ENCODE assay signal across 35 cellular contexts in the genomic region with DNA sequence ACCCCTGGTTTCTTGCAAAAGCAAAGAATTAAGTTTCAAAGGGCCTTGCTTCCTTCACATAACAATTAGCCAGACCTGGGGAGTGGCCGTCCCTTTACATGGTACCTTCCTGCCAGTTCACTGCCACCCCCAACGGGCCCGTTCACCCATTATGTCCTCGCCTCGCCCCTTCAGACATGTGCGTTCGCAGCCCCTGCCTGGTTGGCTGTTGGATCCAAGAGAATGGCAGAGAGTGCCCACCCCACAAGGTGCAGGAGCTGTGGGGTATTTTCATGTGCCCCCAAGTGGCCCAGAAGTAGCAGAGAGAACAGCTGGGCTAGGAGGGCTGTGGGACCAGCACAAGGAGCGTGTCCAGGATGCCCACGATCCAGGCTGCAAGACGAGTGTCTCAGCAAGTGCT.
"Had no signal": no experiment of that assay in that cellular context is flagged by ENCODE, and none has a peak within 500 bp of the region (broad histone marks: within the 10 kb centered on the region; RNA-seq: fewer than 3 reads in every experiment).

No MANE protein-coding gene starts in this region.

- ATAC-seq: activated CD8-positive, alpha-beta T cell treated with anti-CD3 and anti-CD28 coated beads for 36 hours; activated naive CD4-positive, alpha-beta T cell treated with anti-CD3 and anti-CD28 coated beads, Interleukin-2, amount 50 U/mL, for 72 hours; activated T-cell treated with anti-CD3 and anti-CD28 coated beads, Interleukin-2, amount 50 U/mL, for 4 hours; activated T-cell treated with anti-CD3 and anti-CD28 coated beads, Interleukin-2, amount 50 U/mL, for 72 hours; activated T-helper 17 cell treated with anti-CD3 and anti-CD28 coated beads, Interleukin-2, amount 50 U/mL, for 72 hours; body of pancreas had no signal

- H3K36me3 Mint-ChIP-seq: activated CD4-positive, alpha-beta memory T cell treated with anti-CD3 and anti-CD28 coated beads for 36 hours; activated naive CD4-positive, alpha-beta T cell treated with anti-CD3 and anti-CD28 coated beads, Interleukin-2, amount 50 U/mL, for 72 hours; activated naive CD8-positive, alpha-beta T cell treated with anti-CD3 and anti-CD28 coated beads for 36 hours had no signal

- DNase-seq: activated B cell treated with CpG ODN at 0.5 μM for 24 hours; activated CD4-positive, alpha-beta memory T cell treated with anti-CD3 and anti-CD28 coated beads for 36 hours; activated CD4-positive, alpha-beta T cell treated with anti-CD3 and anti-CD28 coated beads for 4 hours; activated CD4-positive, alpha-beta T cell treated with anti-CD3 and anti-CD28 coated beads, Interleukin-2, amount 10 ng/mL, durations not matched to agents 24 days and 14 days; activated CD4-positive, alpha-beta T cell treated with anti-CD3 and anti-CD28 coated beads, Interleukin-2, amount 50 U/mL, for 1 hour; activated CD4-positive, alpha-beta T cell treated with anti-CD3 and anti-CD28 coated beads, Interleukin-2, amount 50 U/mL, for 4 hours; activated CD4-positive, CD25-positive, alpha-beta regulatory T cell treated with anti-CD3 and anti-CD28 coated beads, Interleukin-2, amount 50 U/mL, for 72 hours; activated CD8-positive, alpha-beta memory T cell treated with anti-CD3 and anti-CD28 coated beads, Interleukin-2, amount 50 U/mL, for 4 hours; activated CD8-positive, alpha-beta T cell treated with anti-CD3 and anti-CD28 coated beads for 36 hours; activated effector memory CD4-positive, alpha-beta T cell treated with anti-CD3 and anti-CD28 coated beads, Interleukin-2, amount 50 U/mL, for 16 hours; activated gamma-delta T cell treated with Interleukin-2 at 50 U/mL for 16 hours; activated naive CD4-positive, alpha-beta T cell; activated naive CD4-positive, alpha-beta T cell treated with anti-CD3 and anti-CD28 coated beads for 36 hours; activated naive CD4-positive, alpha-beta T cell treated with anti-CD3 and anti-CD28 coated beads, Interleukin-2, amount 50 U/mL, for 16 hours; activated naive CD8-positive, alpha-beta T cell treated with anti-CD3 and anti-CD28 coated beads for 36 hours; activated T-cell treated with anti-CD3 and anti-CD28 coated beads for 4 hours; activated T-cell treated with anti-CD3 and anti-CD28 coated beads, Interleukin-2, amount 50 U/mL, for 1 hour; activated T-cell treated with anti-CD3 and anti-CD28 coated beads, Interleukin-2, amount 50 U/mL, for 4 hours; activated T-cell treated with anti-CD3 and anti-CD28 coated beads, Interleukin-2, amount 50 U/mL, for 72 hours; adrenal gland; amniotic stem cell; aorta; body of pancreas; brain microvascular endothelial cell; central memory CD4-positive, alpha-beta T cell; T-helper 1 cell; T-helper 2 cell; T-helper 9 cell had no signal

- H3K9me3 Mint-ChIP-seq: activated B cell treated with CpG ODN at 0.5 μM for 24 hours; activated CD4-positive, alpha-beta memory T cell treated with anti-CD3 and anti-CD28 coated beads for 36 hours; activated CD4-positive, alpha-beta T cell treated with anti-CD3 and anti-CD28 coated beads, Interleukin-2, amount 10 ng/mL, durations not matched to agents 24 days and 14 days; activated CD8-positive, alpha-beta T cell treated with anti-CD3 and anti-CD28 coated beads for 36 hours; activated naive CD4-positive, alpha-beta T cell treated with anti-CD3 and anti-CD28 coated beads for 36 hours; activated naive CD4-positive, alpha-beta T cell treated with anti-CD3 and anti-CD28 coated beads, Interleukin-2, amount 50 U/mL, for 72 hours; activated naive CD8-positive, alpha-beta T cell treated with anti-CD3 and anti-CD28 coated beads for 36 hours; activated T-cell treated with anti-CD3 and anti-CD28 coated beads, Interleukin-2, amount 50 U/mL, for 4 hours; activated T-cell treated with anti-CD3 and anti-CD28 coated beads, Interleukin-2, amount 50 U/mL, for 72 hours; activated T-helper 1 cell treated with anti-CD3 and anti-CD28 coated beads, Interleukin-12 subunit alpha, Interleukin-12 subunit beta, Interleukin-2, Interleukin-4 antibody, amounts not matched to agents 30 ng/mL and 10 ng/mL and 1 ng/mL, durations not matched to agents 14 hours and 24 hours and 36 hours; activated T-helper 17 cell treated with anti-CD3 and anti-CD28 coated beads, Interleukin-2, amount 50 U/mL, for 72 hours; T-helper 1 cell treated with Interleukin-12 subunit alpha and Interleukin-12 subunit beta and Interleukin-4 antibody, amounts not matched to agents 30 μg/mL and 1 μg/mL, for 36 hours; T-helper 2 cell treated with Interferon-gamma antibody and Interleukin-4, amounts not matched to agents 5 μg/mL and 100 μg/mL, for 36 hours had no signal

- H3K4me1 ChIP-seq: adrenal gland, body of pancreas, breast epithelium had no signal

- H3K27ac Mint-ChIP-seq: activated B cell treated with CpG ODN at 0.5 μM for 24 hours; activated CD4-positive, alpha-beta memory T cell treated with anti-CD3 and anti-CD28 coated beads for 36 hours; activated CD4-positive, alpha-beta T cell treated with anti-CD3 and anti-CD28 coated beads, Interleukin-2, amount 10 ng/mL, durations not matched to agents 24 days and 14 days; activated CD8-positive, alpha-beta T cell treated with anti-CD3 and anti-CD28 coated beads for 36 hours; activated naive CD4-positive, alpha-beta T cell treated with anti-CD3 and anti-CD28 coated beads for 36 hours; activated naive CD4-positive, alpha-beta T cell treated with anti-CD3 and anti-CD28 coated beads, Interleukin-2, amount 50 U/mL, for 72 hours; activated naive CD8-positive, alpha-beta T cell treated with anti-CD3 and anti-CD28 coated beads for 36 hours; activated T-cell treated with anti-CD3 and anti-CD28 coated beads, Interleukin-2, amount 50 U/mL, for 72 hours; activated T-helper 1 cell treated with anti-CD3 and anti-CD28 coated beads, Interleukin-12 subunit alpha, Interleukin-12 subunit beta, Interleukin-2, Interleukin-4 antibody, amounts not matched to agents 30 ng/mL and 10 ng/mL and 1 ng/mL, durations not matched to agents 14 hours and 24 hours and 36 hours; activated T-helper 17 cell treated with anti-CD3 and anti-CD28 coated beads, Interleukin-2, amount 50 U/mL, for 72 hours; T-helper 1 cell treated with Interleukin-12 subunit alpha and Interleukin-12 subunit beta and Interleukin-4 antibody, amounts not matched to agents 30 μg/mL and 1 μg/mL, for 36 hours; T-helper 2 cell treated with Interferon-gamma antibody and Interleukin-4, amounts not matched to agents 5 μg/mL and 100 μg/mL, for 36 hours had no signal

- H3K4me3 Mint-ChIP-seq: activated B cell treated with CpG ODN at 0.5 μM for 24 hours; activated CD4-positive, alpha-beta memory T cell treated with anti-CD3 and anti-CD28 coated beads for 36 hours; activated CD4-positive, alpha-beta T cell treated with anti-CD3 and anti-CD28 coated beads, Interleukin-2, amount 10 ng/mL, durations not matched to agents 24 days and 14 days; activated CD8-positive, alpha-beta T cell treated with anti-CD3 and anti-CD28 coated beads for 36 hours; activated naive CD4-positive, alpha-beta T cell treated with anti-CD3 and anti-CD28 coated beads for 36 hours; activated naive CD8-positive, alpha-beta T cell treated with anti-CD3 and anti-CD28 coated beads for 36 hours; activated T-cell treated with anti-CD3 and anti-CD28 coated beads, Interleukin-2, amount 50 U/mL, for 4 hours; activated T-cell treated with anti-CD3 and anti-CD28 coated beads, Interleukin-2, amount 50 U/mL, for 72 hours; activated T-helper 1 cell treated with anti-CD3 and anti-CD28 coated beads, Interleukin-12 subunit alpha, Interleukin-12 subunit beta, Interleukin-2, Interleukin-4 antibody, amounts not matched to agents 30 ng/mL and 10 ng/mL and 1 ng/mL, durations not matched to agents 14 hours and 24 hours and 36 hours; activated T-helper 17 cell treated with anti-CD3 and anti-CD28 coated beads, Interleukin-2, amount 50 U/mL, for 72 hours; T-helper 1 cell treated with Interleukin-12 subunit alpha and Interleukin-12 subunit beta and Interleukin-4 antibody, amounts not matched to agents 30 μg/mL and 1 μg/mL, for 36 hours; T-helper 2 cell treated with Interferon-gamma antibody and Interleukin-4, amounts not matched to agents 5 μg/mL and 100 μg/mL, for 36 hours had no signal

- H3K4me3 ChIP-seq: adrenal gland, body of pancreas, breast epithelium had no signal

- H3K27ac ChIP-seq: adrenal gland, body of pancreas, brain microvascular endothelial cell, breast epithelium, VCaP had no signal

- H3K9me3 ChIP-seq: adrenal gland, body of pancreas, breast epithelium had no signal

- H3K36me3 ChIP-seq: adrenal gland, brain microvascular endothelial cell, breast epithelium had no signal

- H3K4me1 Mint-ChIP-seq: activated B cell treated with CpG ODN at 0.5 μM for 24 hours; activated CD4-positive, alpha-beta T cell treated with anti-CD3 and anti-CD28 coated beads, Interleukin-2, amount 10 ng/mL, durations not matched to agents 24 days and 14 days; activated naive CD8-positive, alpha-beta T cell treated with anti-CD3 and anti-CD28 coated beads for 36 hours; activated T-helper 17 cell treated with anti-CD3 and anti-CD28 coated beads, Interleukin-2, amount 50 U/mL, for 72 hours had no signal

- H3K27me3 Mint-ChIP-seq: activated CD4-positive, alpha-beta memory T cell treated with anti-CD3 and anti-CD28 coated beads for 36 hours; activated CD4-positive, alpha-beta T cell treated with anti-CD3 and anti-CD28 coated beads, Interleukin-2, amount 10 ng/mL, durations not matched to agents 24 days and 14 days had no signal

- H3K27me3 ChIP-seq: adrenal gland, body of pancreas, brain microvascular endothelial cell, breast epithelium had no signal
